ENCODE assay signal across 1 cellular context in genomic region chr18:77108001-77108692, GRCh38.
TF ChIP-seq lines count a peak whose summit lies in the region.

No MANE protein-coding gene starts in this region.

TF ChIP-seq in GM23338, 12 proteins besides CTCF, POLR2A, EP300 and RAD21 (continued from another document):
- TF ChIP-seq ZNF462 (CRISPR knock-in tag; IDR thresholded peaks at IDR 0.05): no peak
- TF ChIP-seq JUNB (IDR thresholded peaks at IDR 0.05; ENCODE audit: unreplicated experiment): no peak
- TF ChIP-seq STAT1 (IDR thresholded peaks at IDR 0.05; ENCODE audit: unreplicated experiment): no peak
- TF ChIP-seq ZNF331 (CRISPR knock-in tag; IDR thresholded peaks at IDR 0.05; ENCODE audit: low read depth): no peak
TF ChIP-seq in GM23338: peak in this region for 0.
